Comparison of ENCODE assay signal across 20 cellular contexts in genomic region chr14:29039171-29039570, GRCh38.
A peak's percentile ranks its signal among the peaks of the same experiment; 100 is the strongest.
DNase-seq lines count a peak whose midpoint lies in the region; ATAC-seq, FAIRE-seq and TF ChIP-seq lines count a peak whose summit lies in the region.
"Had no signal": no experiment of that assay in that cellular context is flagged by ENCODE, and none has a peak within 500 bp of the region (broad histone marks: within the 10 kb centered on the region; RNA-seq: fewer than 3 reads in every experiment).

No MANE protein-coding gene starts in this region.

- ATAC-seq in HG02798 (IDR thresholded peaks at IDR 0.05; ENCODE audit: poor library complexity, unreplicated experiment) (no peak), GM18498 (IDR thresholded peaks at IDR 0.05; ENCODE audit: unreplicated experiment) (no peak)
- ATAC-seq: activated CD8-positive, alpha-beta T cell treated with anti-CD3 and anti-CD28 coated beads, Interleukin-2, amount 10 ng/mL, durations not matched to agents 7 days and 5 days; effector memory CD8-positive, alpha-beta T cell had no signal

- peak; percentile 52 for DNase-seq in Ammon's horn (ENCODE audit: low spot score)
- no peak for DNase-seq in HTR-8/SVneo (ENCODE audit: insufficient read length, low spot score)
- peak; percentile 52 for DNase-seq in amniotic epithelial cell (ENCODE audit: low read depth)
- DNase-seq in foreskin fibroblast: peak; percentile 52 to 75
- no peak for DNase-seq in GM10266 (ENCODE audit: extremely low spot score)
- DNase-seq in HPDE6-E6E7 (ENCODE audit: extremely low spot score): no peak
- DNase-seq: activated CD8-positive, alpha-beta T cell treated with anti-CD3 and anti-CD28 coated beads, Interleukin-2, amount 10 ng/mL, durations not matched to agents 7 days and 5 days; Caco-2; effector memory CD8-positive, alpha-beta T cell; foreskin melanocyte; GF-D8; H7; left ventricle myocardium inferior; NCI-H1417; NCI-H226; occipital lobe; stimulated activated CD4-positive, alpha-beta T cell treated with anti-CD3 and anti-CD28 coated beads, Interleukin-2, amount 100 ng/mL, for 48 hours; WERI-Rb-1 had no signal

- peak; percentile 46 for FAIRE-seq in HTR-8/SVneo (lab: Jason Lieb, UNC)

- no peak for TF ChIP-seq CTCF in foreskin fibroblast (IDR thresholded peaks at IDR 0.05; ENCODE audit: low read depth, low read length)
- no peak for TF ChIP-seq CTCF in GM10266 (IDR thresholded peaks at IDR 0.05; ENCODE audit: control insufficient read depth, insufficient read depth, low read depth, missing control alignments)

- no peak overlapping the region for H3K4me3 ChIP-seq in foreskin fibroblast (ENCODE audit: low read depth in 1 of 2, low read length in 2 of 2)
- H3K4me3 ChIP-seq: left ventricle myocardium inferior had no signal

Comparison
In these comparisons a context has a peak if more than half of its experiments do, and no peak if none do; other contexts are left out.
1. DNase-seq: peak in Ammon's horn (single experiment), amniotic epithelial cell (single experiment) and foreskin fibroblast (2 of 2); none in HTR-8/SVneo (single experiment), GM10266 (single experiment) and HPDE6-E6E7 (single experiment).